ENCODE assay signal across 10 cellular contexts in the genomic region with DNA sequence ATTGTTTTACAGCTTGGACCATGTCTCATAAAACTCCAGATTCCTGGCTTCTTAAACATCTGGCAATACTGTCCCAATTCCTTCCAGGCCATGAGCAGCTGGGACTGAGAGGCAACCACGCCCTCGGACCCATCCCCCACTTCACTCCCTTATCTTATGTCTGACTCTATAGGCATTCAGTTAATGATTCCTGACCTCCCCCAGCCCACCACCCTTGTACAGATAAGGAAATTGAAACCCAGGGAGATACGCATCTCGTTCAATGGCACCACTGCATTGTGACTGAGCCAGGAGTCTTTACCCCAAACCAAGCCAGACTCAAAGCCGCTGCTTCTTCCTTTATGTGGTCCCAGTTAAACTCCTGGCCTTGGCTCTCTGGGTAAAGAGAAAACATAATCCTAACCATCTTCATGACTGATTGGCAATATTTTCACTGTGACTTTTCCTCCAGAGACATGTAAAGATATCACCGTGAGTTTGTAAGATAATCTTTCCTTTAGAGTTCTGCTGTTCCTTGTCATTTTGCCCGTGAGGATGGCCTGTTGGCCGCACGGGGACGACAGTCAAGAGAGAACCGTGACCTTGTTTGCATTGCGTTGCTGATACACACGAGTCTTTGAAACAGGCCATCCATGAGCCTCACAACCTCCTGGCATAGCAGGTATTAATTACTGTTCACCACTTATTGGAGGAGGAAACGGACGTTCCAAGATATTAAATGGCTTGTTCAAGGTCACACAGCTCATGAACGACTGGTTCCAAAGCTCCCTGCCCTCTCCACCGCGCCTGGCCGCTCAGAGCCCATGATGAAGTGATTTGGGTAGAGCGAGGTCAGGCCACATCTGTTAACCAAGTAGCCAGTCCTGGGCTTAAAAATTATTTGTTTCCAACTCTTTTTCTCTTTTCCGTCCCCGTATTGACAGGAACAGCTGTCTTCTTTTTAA. TPM values are rescaled to one million over a fixed set of nuclear protein-coding genes. Genes with fewer than 3 reads are reported as not detected.
DNase-seq lines count a peak whose midpoint lies in the region; ATAC-seq and TF ChIP-seq lines count a peak whose summit lies in the region.
"Had no signal": no experiment of that assay in that cellular context is flagged by ENCODE, and none has a peak within 500 bp of the region (broad histone marks: within the 10 kb centered on the region; RNA-seq: fewer than 3 reads in every experiment).

No MANE protein-coding gene starts in this region.

- no peak overlapping the region for H3K4me3 Mint-ChIP-seq in neural progenitor cell

- H3K36me3 ChIP-seq in heart left ventricle (no peaks in the 10 kb centered on the region), esophagus muscularis mucosa (no peaks in the 10 kb centered on the region), neural progenitor cell (no peaks in the 10 kb centered on the region), vagina (no peaks in the 10 kb centered on the region)
- H3K36me3 ChIP-seq in effector memory CD4-positive, alpha-beta T cell (ENCODE audit: control insufficient read depth, insufficient read depth, low read length) = no peaks in the 10 kb centered on the region

- H3K9me3 ChIP-seq in heart left ventricle (no peaks in the 10 kb centered on the region), esophagus muscularis mucosa (no peaks in the 10 kb centered on the region), neural progenitor cell (ENCODE audit: low read depth) (no peaks in the 10 kb centered on the region), vagina (no peaks in the 10 kb centered on the region)
- no peaks in the 10 kb centered on the region for H3K9me3 ChIP-seq in effector memory CD4-positive, alpha-beta T cell (ENCODE audit: control insufficient read depth, low read length)

- H3K4me3 ChIP-seq in heart left ventricle = peak overlapping the region in 9 of 12 donors; percentile 35 to 55 (median 43)
- peak overlapping the region; percentile 44 to 53 (median 48) for H3K4me3 ChIP-seq in esophagus muscularis mucosa
- H3K4me3 ChIP-seq in neural progenitor cell = no peak overlapping the region
- H3K4me3 ChIP-seq in vagina = peak overlapping the region in 1 of 2 donors; percentile 18
- no peak overlapping the region for H3K4me3 ChIP-seq in effector memory CD4-positive, alpha-beta T cell (ENCODE audit: insufficient read depth, low read depth, low read length, poor library complexity, severe bottlenecking)

- TF ChIP-seq EP300 in esophagus muscularis mucosa (IDR thresholded peaks at IDR 0.05) = no peak

- H3K9ac ChIP-seq in neural progenitor cell = no peak overlapping the region

- intact Hi-C loops in heart left ventricle (cut with DNase I) = loop anchor here (1.0 to 10.0 kb wide), 16 partner anchors 74 to 604 kb away; a partner anchor contains a TSS
- intact Hi-C loops in Right ventricle myocardium superior (cut with DNase I) = loop anchor here (5.0 to 10.0 kb wide), 3 partner anchors 134 to 601 kb away; a partner anchor contains a TSS
- intact Hi-C loops in esophagus muscularis mucosa (cut with DNase I) = loop anchor here (2.0 to 10.0 kb wide), 3 partner anchors 144 to 322 kb away; a partner anchor contains a TSS
- intact Hi-C loops in vagina (cut with DNase I) = loop anchor here (1.0 to 10.0 kb wide), 3 partner anchors 164 to 594 kb away; a partner anchor contains a TSS

- H3F3A ChIP-seq in neural progenitor cell (ENCODE audit: low read depth) = peaks cover 12% of the 10 kb centered on the region

- H4K20me1 ChIP-seq in neural progenitor cell (ENCODE audit: low read depth) = no peaks in the 10 kb centered on the region

- 58 to 72% (median 65%) methylated on average over 22 of the region's 22 CpGs for WGBS in heart left ventricle, 4 donors
- 65% methylated on average over 20 of the region's 22 CpGs for WGBS in esophagus muscularis mucosa

- no peak for TF ChIP-seq CTCF in heart left ventricle (IDR thresholded peaks at IDR 0.05)
- no peak for TF ChIP-seq CTCF in esophagus muscularis mucosa (IDR thresholded peaks at IDR 0.05)
- no peak for TF ChIP-seq CTCF in neural progenitor cell (IDR thresholded peaks at IDR 0.05)
- TF ChIP-seq CTCF in vagina (IDR thresholded peaks at IDR 0.05) = no peak

- peaks cover 0 to 47% (median 16%) of the 10 kb centered on the region in 12 donors for H3K4me1 ChIP-seq in heart left ventricle
- H3K4me1 ChIP-seq in esophagus muscularis mucosa = peaks cover 25 to 45% (median 40%) of the 10 kb centered on the region in 4 donors
- peaks cover 16% of the 10 kb centered on the region for H3K4me1 ChIP-seq in neural progenitor cell
- peaks cover 48% of the 10 kb centered on the region for H3K4me1 ChIP-seq in vagina
- peaks cover 19% of the 10 kb centered on the region for H3K4me1 ChIP-seq in effector memory CD4-positive, alpha-beta T cell (ENCODE audit: control insufficient read depth, insufficient read depth, low read length, poor library complexity, severe bottlenecking)

- peak overlapping the region; percentile 67 for H3K4me2 ChIP-seq in neural progenitor cell

- ATAC-seq in heart left ventricle (peak in 3 of 4 donors; percentile 3 to 23 (median 11)), Right ventricle myocardium superior (ENCODE audit: poor library complexity) (no peak)

- DNase-seq in heart left ventricle (no peak), Right ventricle myocardium superior (no peak), esophagus muscularis mucosa (ENCODE audit: extremely low spot score) (no peak), neural progenitor cell (ENCODE audit: low spot score) (no peak), vagina (ENCODE audit: extremely low spot score in 2 of 2) (no peak), inferior parietal cortex (ENCODE audit: extremely low spot score) (no peak), SW 1271 (lab: John Stamatoyannopoulos, UW) (no peak)
- DNase-seq in effector memory CD4-positive, alpha-beta T cell = no peak

- H3K27me3 Mint-ChIP-seq in neural progenitor cell (ENCODE audit: insufficient read depth, low read depth) = peaks cover 11% of the 10 kb centered on the region
- H3K27me3 Mint-ChIP-seq: IgD-negative memory B cell had no signal

- peak overlapping the region; percentile 73 for H2AFZ ChIP-seq in neural progenitor cell (replicated peaks)

- H3K9me3 Mint-ChIP-seq in neural progenitor cell = peaks cover 2% of the 10 kb centered on the region
- H3K9me3 Mint-ChIP-seq: H9, IgD-negative memory B cell had no signal

- peak overlapping the region; percentile 64 to 89 (median 77) for H3K27ac ChIP-seq in heart left ventricle
- peak overlapping the region; percentile 85 to 89 (median 86) for H3K27ac ChIP-seq in esophagus muscularis mucosa (replicated peaks in 1 of 4)
- H3K27ac ChIP-seq in neural progenitor cell = no peak overlapping the region
- peak overlapping the region; percentile 80 for H3K27ac ChIP-seq in vagina
- H3K27ac ChIP-seq in effector memory CD4-positive, alpha-beta T cell (ENCODE audit: insufficient read depth, low read length, poor library complexity, severe bottlenecking) = no peak overlapping the region

- no peaks in the 10 kb centered on the region for H3K79me2 ChIP-seq in neural progenitor cell (ENCODE audit: low read depth)

- TF ChIP-seq POLR2A in heart left ventricle (IDR thresholded peaks at IDR 0.05) (no peak), esophagus muscularis mucosa (IDR thresholded peaks at IDR 0.05; ENCODE audit: low read depth) (no peak), vagina (IDR thresholded peaks at IDR 0.05) (no peak)

- no peaks in the 10 kb centered on the region for H3K36me3 Mint-ChIP-seq in neural progenitor cell
- H3K36me3 Mint-ChIP-seq: IgD-negative memory B cell had no signal

- H3K27me3 ChIP-seq in heart left ventricle (no peaks in the 10 kb centered on the region), esophagus muscularis mucosa (no peaks in the 10 kb centered on the region), neural progenitor cell (no peaks in the 10 kb centered on the region), vagina (no peaks in the 10 kb centered on the region)
- no peaks in the 10 kb centered on the region for H3K27me3 ChIP-seq in effector memory CD4-positive, alpha-beta T cell (replicated peaks; ENCODE audit: control insufficient read depth, insufficient read depth, low read length, poor library complexity, severe bottlenecking)

- no peak overlapping the region for H3K27ac Mint-ChIP-seq in neural progenitor cell
- H3K27ac Mint-ChIP-seq: H9 had no signal

- H3K4me1 Mint-ChIP-seq in neural progenitor cell = peaks cover 30% of the 10 kb centered on the region

RNA-seq across cellular contexts. Expression of a gene that starts 39.4 kb away (rescaled TPM):
- total RNA-seq in heart left ventricle (1 to 10 TPM in 8 of 9 donors, under 1 TPM in 1; 0.91 to 4.8 (median 2.3) TPM), Right ventricle myocardium superior (4.1 TPM), esophagus muscularis mucosa (1 to 10 TPM in 2 of 4 donors, under 1 TPM in 1, not detected in 1; 0.83 to 3.0 (median 1.8) TPM), neural progenitor cell (ENCODE audit: low replicate concordance) (0.39 and 1.5 TPM in 2 replicates), vagina (not detected)
- polyA plus RNA-seq in heart left ventricle = 1 to 10 TPM in 1 of 2 donors, under 1 TPM in 1; 0.91 to 5.4 TPM

Comparison
In these comparisons a context has a peak if more than half of its experiments do, and no peak if none do; other contexts are left out.
1. H3K27ac ChIP-seq: peak in heart left ventricle (12 of 12), esophagus muscularis mucosa (4 of 4) and vagina (single experiment); none in neural progenitor cell (single experiment) and effector memory CD4-positive, alpha-beta T cell (single experiment).
2. H3K4me3 ChIP-seq: peak in heart left ventricle (9 of 12) and esophagus muscularis mucosa (4 of 4); none in neural progenitor cell (single experiment) and effector memory CD4-positive, alpha-beta T cell (single experiment).